2 cellular contexts compared by ENCODE assay signal in genomic region chr12:131959641-131960589, GRCh38.
TF ChIP-seq lines count a peak whose summit lies in the region.

No MANE protein-coding gene starts in this region.

TF ChIP-seq in SK-N-SH, 30 proteins besides CTCF, POLR2A, EP300 and RAD21 (continued from another document):
- no peak for TF ChIP-seq PBX3 (IDR thresholded peaks at IDR 0.05)
- TF ChIP-seq JUND (IDR thresholded peaks at IDR 0.05) = no peak

TF ChIP-seq in SK-N-SH treated with all-trans-retinoic acid at 6 μM for 48 hours, 23 proteins besides CTCF, POLR2A, EP300 and RAD21 (continued from another document):
- TF ChIP-seq ZC3H10 (CRISPR knock-in tag; IDR thresholded peaks at IDR 0.05) (no peak), TCF4 (CRISPR knock-in tag; IDR thresholded peaks at IDR 0.05; ENCODE audit: borderline replicate concordance) (no peak), CSRNP3 (CRISPR knock-in tag; IDR thresholded peaks at IDR 0.05) (no peak)
TF ChIP-seq in SK-N-SH treated with all-trans-retinoic acid at 6 μM for 48 hours: peak in this region for 0.
